Comparison of ENCODE assay signal across 1 cellular context in genomic region chr12:48996794-48997718, GRCh38.
TF ChIP-seq lines count a peak whose summit lies in the region.

No MANE protein-coding gene starts in this region.

TF ChIP-seq in HepG2, 621 proteins besides CTCF, POLR2A, EP300 and RAD21 (continues in another document):
- TF ChIP-seq ZNF646 (CRISPR knock-in tag; IDR thresholded peaks at IDR 0.05) (no peak), MTF2 (CRISPR knock-in tag; IDR thresholded peaks at IDR 0.05; ENCODE audit: borderline replicate concordance) (peak; percentile 88), PREB (CRISPR knock-in tag; IDR thresholded peaks at IDR 0.05) (no peak), KDM3A (CRISPR knock-in tag; IDR thresholded peaks at IDR 0.05; ENCODE audit: low read depth) (no peak), ERF (CRISPR knock-in tag; IDR thresholded peaks at IDR 0.05) (peak; percentile 41; the same call in 1 of the 2 replicates), MYPOP (CRISPR knock-in tag; IDR thresholded peaks at IDR 0.05) (0 out of 2 replicates have a peak, but pooled peaks have one; percentile 43), SMYD3 (CRISPR knock-in tag; IDR thresholded peaks at IDR 0.05) (no peak), ZNF580 (CRISPR knock-in tag; IDR thresholded peaks at IDR 0.05; ENCODE audit: borderline replicate concordance, low read depth) (0 out of 2 replicates have a peak, but pooled peaks have one; percentile 46), HCFC1 (IDR thresholded peaks at IDR 0.05; ENCODE audit: low read depth, low read length) (no peak), ZNF614 (CRISPR knock-in tag; IDR thresholded peaks at IDR 0.05; ENCODE audit: borderline replicate concordance) (peak; percentile 43; the same call in 1 of the 2 replicates), SALL2 (CRISPR knock-in tag; IDR thresholded peaks at IDR 0.05) (no peak), ZSCAN9 (CRISPR knock-in tag; IDR thresholded peaks at IDR 0.05; ENCODE audit: borderline replicate concordance) (0 out of 2 replicates have a peak, but pooled peaks have one; percentile 37), ARID5B (CRISPR knock-in tag; IDR thresholded peaks at IDR 0.05) (0 out of 2 replicates have a peak, but pooled peaks have one; percentile 8), PRDM10 (CRISPR knock-in tag; IDR thresholded peaks at IDR 0.05; ENCODE audit: low read depth) (no peak), GABPA (IDR thresholded peaks at IDR 0.05; ENCODE audit: low read depth, low read length) (0 out of 2 replicates have a peak, but pooled peaks have one; percentile 4), GABPA (CRISPR knock-in tag; IDR thresholded peaks at IDR 0.05; ENCODE audit: low read depth) (no peak), MAFK (conservative IDR thresholded peaks at IDR 0.05 in 1 of 2, IDR thresholded peaks at IDR 0.05 in 1 of 2; ENCODE audit: low read length in 2 of 2) (no peak), YY1 (IDR thresholded peaks at IDR 0.05; ENCODE audit: insufficient read depth, insufficient replicate concordance, low read depth, low read length) (peak; percentile 53), TEF (CRISPR knock-in tag; IDR thresholded peaks at IDR 0.05) (no peak), MEIS1 (CRISPR knock-in tag; IDR thresholded peaks at IDR 0.05; ENCODE audit: borderline replicate concordance) (0 out of 2 replicates have a peak, but pooled peaks have one; percentile 24), JARID2 (CRISPR knock-in tag; IDR thresholded peaks at IDR 0.05; ENCODE audit: insufficient replicate concordance) (no peak), PLSCR1 (CRISPR knock-in tag; IDR thresholded peaks at IDR 0.05; ENCODE audit: borderline replicate concordance) (no peak), ASH2L (IDR thresholded peaks at IDR 0.05; ENCODE audit: insufficient read length, low read depth, low read length) (peak; percentile 33), ZNF800 (CRISPR knock-in tag; IDR thresholded peaks at IDR 0.05) (peak; percentile 33; the same call in 1 of the 2 replicates), HHEX (CRISPR knock-in tag; IDR thresholded peaks at IDR 0.05) (no peak)
